8 cellular contexts compared by ENCODE assay signal in genomic region chr17:81552244-81553017, GRCh38. TPM values are rescaled to one million over a fixed set of nuclear protein-coding genes. Genes with fewer than 3 reads are reported as not detected.
DNase-seq lines count a peak whose midpoint lies in the region; ATAC-seq, FAIRE-seq and TF ChIP-seq lines count a peak whose summit lies in the region.

Gene FAAP100, minus strand, starts transcription at chr17:81552353. Its CDS starts 23 bp downstream, at chr17:81552330.

- WGBS in IMR-90 (ENCODE audit: extremely low coverage in 2 of 2, insufficient read length in 1 of 2), 2 experiments = 1% methylated on average over 56 of the region's 85 CpGs; no CpG with 5 or more reads in 1 of the 2 experiments
- WGBS in neuronal stem cell (ENCODE audit: extremely low coverage in 2 of 2, insufficient read length in 2 of 2, insufficient replicate concordance in 1 of 2), 2 donors = no CpG with 5 or more reads among the region's 85 CpGs

- H3K4me2 ChIP-seq in IMR-90 (ENCODE audit: low read depth, low read length) = peak within 1 kb of the TSS; percentile 98
- H3K4me2 ChIP-seq in neuronal stem cell (ENCODE audit: insufficient read depth, low read length, poor library complexity, severe bottlenecking) = peak within 1 kb of the TSS; percentile 97

- H2BK5ac ChIP-seq in IMR-90 (ENCODE audit: low read depth, low read length, poor library complexity, severe bottlenecking) (peak within 1 kb of the TSS; percentile 88), neuronal stem cell (ENCODE audit: low read length) (peak within 1 kb of the TSS; percentile 90)

- peak within 1 kb of the TSS; percentile 41 for H2BK12ac ChIP-seq in neuronal stem cell (ENCODE audit: low read length)

- H3K36me3 ChIP-seq in IMR-90 (ENCODE audit: control insufficient read depth, insufficient read depth, low read length) (peaks cover 32% of the 10 kb centered on the region), neuronal stem cell (replicated peaks in 1 of 2; ENCODE audit: control insufficient read depth in 2 of 2, insufficient read depth in 2 of 2, low read length in 2 of 2) (peaks cover 32 to 42% of the 10 kb centered on the region in 2 donors), subcutaneous abdominal adipose tissue (ENCODE audit: control insufficient read depth in 5 of 5, insufficient read depth in 5 of 5, low read length in 5 of 5) (peaks cover 0 to 44% (median 35%) of the 10 kb centered on the region in 5 donors)

- peak within 1 kb of the TSS; percentile 96 for H3K4ac ChIP-seq in IMR-90 (ENCODE audit: low read depth, low read length)
- H3K4ac ChIP-seq in neuronal stem cell (ENCODE audit: low read length) = peak within 1 kb of the TSS; percentile 84

- H4K8ac ChIP-seq in IMR-90 (ENCODE audit: low read depth in 2 of 2, low read length in 2 of 2) (peak within 1 kb of the TSS; percentile 66 to 96), neuronal stem cell (ENCODE audit: low read depth, low read length) (no peak within 1 kb of the TSS)

- no TSS peak for BruUV-seq in IMR-90 (replicated peaks; lab: Mats Ljungman, UMichigan)

- DNase-seq in COR-L47 (lab: John Stamatoyannopoulos, UW) = peak; percentile 86
- peak; percentile 72 for DNase-seq in IMR-90
- DNase-seq in SK-MEL-5 (ENCODE audit: low read depth, low spot score) = peak; percentile 91
- DNase-seq in activated naive CD4-positive, alpha-beta T cell (lab: John Stamatoyannopoulos, UW) = peak; percentile 58 to 77 (median 64)
- DNase-seq in frontal cortex (ENCODE audit: low spot score in 2 of 2) = peak; percentile 96 to 97
- DNase-seq in neuronal stem cell (ENCODE audit: low spot score) = peak; percentile 86

- dilution Hi-C loops in IMR-90 (cut with HindIII; ENCODE audit: low sequenced_read_pairs, unreplicated experiment) = no loop called here

- H3K79me1 ChIP-seq in IMR-90 (ENCODE audit: low read depth in 1 of 2, low read length in 2 of 2) (peaks cover 17 to 74% of the 10 kb centered on the region in 2 experiments), neuronal stem cell (ENCODE audit: low read depth, low read length) (peaks cover 17% of the 10 kb centered on the region)

- FAIRE-seq in frontal cortex (lab: Jason Lieb, UNC) = no peak

- H2BK120ac ChIP-seq in IMR-90 (ENCODE audit: low read depth, low read length) (peak within 1 kb of the TSS; percentile 81), neuronal stem cell (ENCODE audit: low read depth, low read length) (no peak within 1 kb of the TSS)

- peaks cover 17% of the 10 kb centered on the region for H3K9me1 ChIP-seq in IMR-90 (ENCODE audit: insufficient read depth, low read length)

- H2AFZ ChIP-seq in IMR-90 (replicated peaks; ENCODE audit: low read length, poor library complexity) (peak within 1 kb of the TSS; percentile 96), neuronal stem cell (ENCODE audit: low read length) (peak within 1 kb of the TSS; percentile 99)

- no peak for TF ChIP-seq CTCF in IMR-90 (conservative IDR thresholded peaks at IDR 0.05; ENCODE audit: low read depth, low read length)

- no peaks in the 10 kb centered on the region for H3K27me3 ChIP-seq in IMR-90 (ENCODE audit: control insufficient read depth, insufficient read depth, low read length)
- no peaks in the 10 kb centered on the region for H3K27me3 ChIP-seq in neuronal stem cell (ENCODE audit: control insufficient read depth in 3 of 3, insufficient read depth in 3 of 3, low read depth in 1 of 3, low read length in 3 of 3)
- H3K27me3 ChIP-seq in subcutaneous abdominal adipose tissue (ENCODE audit: control insufficient read depth in 5 of 5, insufficient read depth in 4 of 5, low read length in 5 of 5) = no peaks in the 10 kb centered on the region

- peak within 1 kb of the TSS; percentile 100 for H2AK9ac ChIP-seq in IMR-90 (replicated peaks; ENCODE audit: low read depth, low read length, poor library complexity)

- intact Hi-C loops in IMR-90 (cut with micrococcal nuclease) = loop anchor here (1.0 kb wide), 1 partner anchor 49 kb away; no protein-coding TSS in a partner anchor

- H3K9me3 ChIP-seq in IMR-90 (ENCODE audit: control insufficient read depth, insufficient read depth, low read length) = no peaks in the 10 kb centered on the region
- no peaks in the 10 kb centered on the region for H3K9me3 ChIP-seq in neuronal stem cell (replicated peaks in 1 of 2; ENCODE audit: control insufficient read depth in 2 of 2, insufficient read depth in 1 of 2, low read depth in 1 of 2, low read length in 2 of 2)
- H3K9me3 ChIP-seq in subcutaneous abdominal adipose tissue (ENCODE audit: control insufficient read depth in 5 of 5, low read length in 5 of 5) = no peaks in the 10 kb centered on the region

- 0 out of 2 replicates have a peak, but pooled peaks have one; percentile 65 for TF ChIP-seq POLR2A in IMR-90 (IDR thresholded peaks at IDR 0.05; ENCODE audit: low read depth, low read length)

- H3K14ac ChIP-seq in IMR-90 (replicated peaks; ENCODE audit: low read depth, low read length) = peak within 1 kb of the TSS; percentile 81
- H3K14ac ChIP-seq in neuronal stem cell (ENCODE audit: low read length) = peak within 1 kb of the TSS; percentile 82

- H4K5ac ChIP-seq in IMR-90 (ENCODE audit: low read depth, low read length) = peak within 1 kb of the TSS; percentile 91; the same call in 1 of the 2 replicates

- H3K4me3 ChIP-seq in IMR-90 (ENCODE audit: insufficient read depth, low read depth, low read length) = peak within 1 kb of the TSS; percentile 100
- peak within 1 kb of the TSS; percentile 96 to 97 for H3K4me3 ChIP-seq in neuronal stem cell (ENCODE audit: low read length in 2 of 2)
- peak within 1 kb of the TSS; percentile 76 to 94 (median 86) for H3K4me3 ChIP-seq in subcutaneous abdominal adipose tissue (ENCODE audit: low read depth in 1 of 5, low read length in 5 of 5)

- in situ Hi-C loops in IMR-90 (cut with MboI; ENCODE audit: low sequenced_read_pairs) (no loop called here), SK-MEL-5 (cut with HindIII; ENCODE audit: low pct_unique_long_range_greater_than_20kb, low sequenced_read_pairs) (no loop called here)

- H3K18ac ChIP-seq in IMR-90 (ENCODE audit: low read depth, low read length) (peak within 1 kb of the TSS; percentile 90; the same call in 1 of the 2 replicates), neuronal stem cell (ENCODE audit: low read length) (peak within 1 kb of the TSS; percentile 97)

- H3K9ac ChIP-seq in IMR-90 (ENCODE audit: low read depth, low read length) (peak within 1 kb of the TSS; percentile 98), neuronal stem cell (ENCODE audit: low read depth, low read length, poor library complexity) (peak within 1 kb of the TSS; percentile 98), subcutaneous abdominal adipose tissue (ENCODE audit: low read length in 5 of 5) (peak within 1 kb of the TSS; percentile 19 to 87 (median 78))

- H2BK15ac ChIP-seq in IMR-90 (ENCODE audit: low read depth, low read length) (no peak within 1 kb of the TSS), neuronal stem cell (ENCODE audit: low read length) (peak within 1 kb of the TSS; percentile 58)

- ATAC-seq in GM19467 (IDR thresholded peaks at IDR 0.05; ENCODE audit: unreplicated experiment) = peak; percentile 44
- peak; percentile 74 for ATAC-seq in IMR-90 (ENCODE audit: low read depth)

- CTCF ChIA-PET in IMR-90 (lab: Yijun Ruan, JAX) = no interaction called here

- H3K56ac ChIP-seq in IMR-90 (ENCODE audit: extremely low read depth, insufficient read depth, low read length) = peak within 1 kb of the TSS; percentile 54

- H2AK5ac ChIP-seq in IMR-90 (ENCODE audit: low read depth, low read length) (peak within 1 kb of the TSS; percentile 67), neuronal stem cell (ENCODE audit: low read depth, low read length) (peak within 1 kb of the TSS; percentile 90)

- H3K4me1 ChIP-seq in IMR-90 (ENCODE audit: control insufficient read depth, insufficient read depth, low read length) (peaks cover 22% of the 10 kb centered on the region), neuronal stem cell (ENCODE audit: control insufficient read depth in 2 of 2, insufficient read depth in 1 of 2, low read depth in 1 of 2, low read length in 2 of 2) (peaks cover 14 to 17% of the 10 kb centered on the region in 2 donors), subcutaneous abdominal adipose tissue (ENCODE audit: control insufficient read depth in 5 of 5, insufficient read depth in 5 of 5, low read length in 5 of 5) (peaks cover 5 to 40% (median 30%) of the 10 kb centered on the region in 5 donors)

- POLR2A ChIA-PET in IMR-90 (lab: Charles Lee; ENCODE audit: unreplicated experiment) = interaction anchor here (0.6 to 0.7 kb wide), 2 partner anchors 15 to 37 kb away, joined by 3 read pairs; no protein-coding TSS in a partner anchor

- H4K91ac ChIP-seq in IMR-90 (ENCODE audit: insufficient read depth, low read depth, low read length) = peak within 1 kb of the TSS; percentile 88
- H4K91ac ChIP-seq in neuronal stem cell (ENCODE audit: low read depth, low read length, poor library complexity) = no peak within 1 kb of the TSS

- peak within 1 kb of the TSS; percentile 82 for H3K23ac ChIP-seq in IMR-90 (ENCODE audit: low read depth, low read length)
- peak within 1 kb of the TSS; percentile 97 for H3K23ac ChIP-seq in neuronal stem cell (ENCODE audit: low read depth, low read length, poor library complexity)

- peaks cover 49% of the 10 kb centered on the region for H4K20me1 ChIP-seq in IMR-90 (ENCODE audit: insufficient read depth, low read length)

- H2BK20ac ChIP-seq in IMR-90 (ENCODE audit: low read depth, low read length) = no peak within 1 kb of the TSS; the same call in 1 of the 2 replicates

- peak within 1 kb of the TSS; percentile 94 for H3K27ac ChIP-seq in IMR-90 (ENCODE audit: insufficient read depth, low read length)
- peak within 1 kb of the TSS; percentile 65 for H3K27ac ChIP-seq in neuronal stem cell (replicated peaks; ENCODE audit: low read length)
- peak within 1 kb of the TSS; percentile 85 for H3K27ac ChIP-seq in subcutaneous abdominal adipose tissue (ENCODE audit: low read depth, low read length)

- TF ChIP-seq RAD21 in IMR-90 (IDR thresholded peaks at IDR 0.05; ENCODE audit: low read length) = peak; percentile 21

TF ChIP-seq in IMR-90, 13 proteins besides CTCF, POLR2A, EP300 and RAD21 (continues in another document):
- TF ChIP-seq MAFK (IDR thresholded peaks at IDR 0.05; ENCODE audit: low read depth, low read length) (no peak), CHD1 (IDR thresholded peaks at IDR 0.05; ENCODE audit: low read depth, low read length) (no peak), BHLHE40 (IDR thresholded peaks at IDR 0.05; ENCODE audit: low read depth, low read length) (no peak), FOS (IDR thresholded peaks at IDR 0.05; ENCODE audit: low read depth, low read length) (no peak), CEBPB (IDR thresholded peaks at IDR 0.05; ENCODE audit: low read depth, low read length) (no peak)

RNA-seq across cellular contexts. Expression of gene FAAP100, which starts in this region (rescaled TPM):
- 7.5 and 7.9 TPM in 2 replicates for total RNA-seq in IMR-90 (2012; rRNA removed)
- polyA plus RNA-seq in IMR-90 (2012; rRNA removed) = 24.8 and 27.5 TPM in 2 replicates
- polyA plus RNA-seq in IMR-90 (2012; cell fraction: cytosol; rRNA removed) = 14.4 and 23.9 TPM in 2 replicates
- 48.3 and 135 TPM in 2 replicates for polyA plus RNA-seq in IMR-90 (2012; cell fraction: nucleus; rRNA removed; ENCODE audit: low replicate concordance)
- 34.0 and 35.0 TPM in 2 replicates for total RNA-seq in SK-MEL-5 (2014; rRNA removed; shearing (Covaris generic))
- polyA plus RNA-seq in SK-MEL-5 (2015; cell fraction: cytosol; rRNA removed) = 82.9 and 88.7 TPM in 2 replicates
- 337 and 354 TPM in 2 replicates for polyA plus RNA-seq in SK-MEL-5 (2015; cell fraction: nucleus; rRNA removed)
- total RNA-seq in frontal cortex = 21.6 TPM
- 11.8 TPM for polyA plus RNA-seq in neuronal stem cell (2013, experiment 1 of 2)
- polyA plus RNA-seq in neuronal stem cell (2013, experiment 2 of 2) = 12.1 TPM

Comparison
In these comparisons a context has a peak if more than half of its experiments do, and no peak if none do; other contexts are left out.
1. Peak in every context shown above with its lines: DNase-seq, ATAC-seq, H3K4me3 ChIP-seq and H3K27ac ChIP-seq.